ENCODE assay signal across 28 cellular contexts in genomic region chr11:88464528-88464927, GRCh38.
"Had no signal": no experiment of that assay in that cellular context is flagged by ENCODE, and none has a peak within 500 bp of the region (broad histone marks: within the 10 kb centered on the region; RNA-seq: fewer than 3 reads in every experiment).

No MANE protein-coding gene starts in this region.

- DNase-seq: activated B cell treated with CpG ODN at 0.5 μM for 24 hours; activated CD4-positive, alpha-beta memory T cell treated with anti-CD3 and anti-CD28 coated beads for 36 hours; activated CD4-positive, alpha-beta T cell treated with anti-CD3 and anti-CD28 coated beads for 4 hours; activated CD4-positive, alpha-beta T cell treated with anti-CD3 and anti-CD28 coated beads, Interleukin-2, amount 50 U/mL, for 1 hour; activated CD4-positive, CD25-positive, alpha-beta regulatory T cell treated with anti-CD3 and anti-CD28 coated beads, Interleukin-2, amount 50 U/mL, for 72 hours; activated CD8-positive, alpha-beta memory T cell treated with anti-CD3 and anti-CD28 coated beads, Interleukin-2, amount 50 U/mL, for 4 hours; activated gamma-delta T cell treated with Interleukin-2 at 50 U/mL for 16 hours; activated naive CD4-positive, alpha-beta T cell treated with anti-CD3 and anti-CD28 coated beads for 36 hours; activated T-cell treated with anti-CD3 and anti-CD28 coated beads for 4 hours; activated T-cell treated with anti-CD3 and anti-CD28 coated beads, Interleukin-2, amount 50 U/mL, for 4 hours; adrenal gland; body of pancreas; Karpas-422; KBM-7; NCI-H1105; NCI-H1417 treated with DMSO at 0.1 percent for 48 hours; NCI-H1694; NCI-H1930; NCI-H2081 treated with DMSO at 0.1 percent for 48 hours; NCI-H345; NCI-H524 treated with DMSO at 0.1 percent for 48 hours; NK-92 treated with Interleukin-12 subunit alpha and Interleukin-12 subunit beta, amount 100 ng/mL, for 24 hours; Right ventricle myocardium superior; SW 1271; T-helper 1 cell; T-helper 2 cell; T-helper 9 cell had no signal

- ATAC-seq: activated naive CD4-positive, alpha-beta T cell treated with anti-CD3 and anti-CD28 coated beads, Interleukin-2, amount 50 U/mL, for 72 hours; activated T-cell treated with anti-CD3 and anti-CD28 coated beads, Interleukin-2, amount 50 U/mL, for 4 hours; body of pancreas had no signal
